ENCODE assay signal across 1 cellular context in genomic region chr16:79468236-79468635, GRCh38.
TF ChIP-seq lines count a peak whose summit lies in the region.

No MANE protein-coding gene starts in this region.

TF ChIP-seq in K562, 482 proteins besides CTCF, POLR2A, EP300 and RAD21 (continued from another document):
- TF ChIP-seq ZNF518B (CRISPR knock-in tag; IDR thresholded peaks at IDR 0.05) (no peak), ETV6 (IDR thresholded peaks at IDR 0.05; ENCODE audit: borderline replicate concordance in 1 of 2, low read depth in 2 of 2, low read length in 1 of 2) (no peak), ETV6 (CRISPR knock-in tag; IDR thresholded peaks at IDR 0.05; ENCODE audit: borderline replicate concordance) (no peak), ERF (CRISPR knock-in tag; IDR thresholded peaks at IDR 0.05) (no peak), ATF3 (IDR thresholded peaks at IDR 0.05) (no peak), ATF3 (CRISPR knock-in tag; conservative IDR thresholded peaks at IDR 0.05) (no peak), IFI16 (CRISPR knock-in tag; IDR thresholded peaks at IDR 0.05) (no peak), ZNF263 (CRISPR knock-in tag; IDR thresholded peaks at IDR 0.05; ENCODE audit: borderline replicate concordance) (no peak), KDM5B (IDR thresholded peaks at IDR 0.05; ENCODE audit: insufficient replicate concordance, low read depth, low read length) (no peak), ZNF77 (CRISPR knock-in tag; IDR thresholded peaks at IDR 0.05) (no peak), ZNF316 (IDR thresholded peaks at IDR 0.05) (peak; percentile 73), KLF6 (CRISPR knock-in tag; IDR thresholded peaks at IDR 0.05; ENCODE audit: borderline replicate concordance) (no peak), MTA2 (IDR thresholded peaks at IDR 0.05; ENCODE audit: low read depth) (no peak), TAF9B (IDR thresholded peaks at IDR 0.05; ENCODE audit: partially characterized antibody) (no peak), ZNF395 (CRISPR knock-in tag; IDR thresholded peaks at IDR 0.05) (no peak), ZKSCAN8 (CRISPR knock-in tag; IDR thresholded peaks at IDR 0.05) (no peak), FOXK2 (conservative IDR thresholded peaks at IDR 0.05 in 1 of 2, IDR thresholded peaks at IDR 0.05 in 1 of 2; ENCODE audit: low read depth in 2 of 2) (no peak), PATZ1 (CRISPR knock-in tag; IDR thresholded peaks at IDR 0.05; ENCODE audit: borderline replicate concordance) (no peak), CHD4 (IDR thresholded peaks at IDR 0.05; ENCODE audit: insufficient read depth, insufficient replicate concordance, low read depth, low read length, poor library complexity, severe bottlenecking) (no peak), TRIM25 (IDR thresholded peaks at IDR 0.05; ENCODE audit: borderline replicate concordance) (no peak), ZNF12 (CRISPR knock-in tag; IDR thresholded peaks at IDR 0.05) (no peak)
